Comparison of ENCODE assay signal across 9 cellular contexts in the genomic region with DNA sequence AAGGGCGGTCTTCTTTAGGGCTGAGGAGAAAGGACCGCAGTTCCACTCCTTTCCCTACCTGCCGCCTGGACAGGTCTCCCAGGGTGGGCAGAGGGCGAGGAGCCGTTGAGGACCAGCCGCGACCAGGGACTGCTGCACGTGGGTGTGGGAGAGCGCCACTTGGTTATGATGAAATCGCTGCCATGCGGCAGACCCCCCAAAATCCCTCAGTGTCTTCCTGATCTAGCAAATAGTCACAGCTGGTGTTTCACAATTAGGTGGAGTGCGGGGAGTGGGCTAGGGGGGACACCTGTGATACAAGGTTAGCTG. TPM values are rescaled to one million over a fixed set of nuclear protein-coding genes. Genes with fewer than 3 reads are reported as not detected.
A peak's percentile ranks its signal among the peaks of the same experiment; 100 is the strongest.
DNase-seq lines count a peak whose midpoint lies in the region; ATAC-seq, FAIRE-seq and TF ChIP-seq lines count a peak whose summit lies in the region.
"Had no signal": no experiment of that assay in that cellular context is flagged by ENCODE, and none has a peak within 500 bp of the region (broad histone marks: within the 10 kb centered on the region; RNA-seq: fewer than 3 reads in every experiment).

No MANE protein-coding gene starts in this region.

- H3K36me3 ChIP-seq in GM12878 (ENCODE audit: control insufficient read depth in 2 of 2, insufficient read depth in 2 of 2, low read length in 1 of 2) (no peaks in the 10 kb centered on the region), mesenchymal stem cell (ENCODE audit: control insufficient read depth in 1 of 2, insufficient read depth in 2 of 2, low read depth in 1 of 2, low read length in 2 of 2) (no peaks in the 10 kb centered on the region), thymus (ENCODE audit: control insufficient read depth, insufficient read depth) (no peaks in the 10 kb centered on the region)

- DNase-seq in activated T-cell treated with anti-CD3 and anti-CD28 coated beads, Interleukin-2, amount 50 U/mL, for 72 hours: peak in 1 of 2 donors; percentile 7
- no peak for DNase-seq in activated T-cell treated with anti-CD3 and anti-CD28 coated beads, Interleukin-2, amount 50 U/mL, for 48 hours
- DNase-seq in GM12878 (ENCODE audit: low read depth, low spot score): no peak
- DNase-seq in mesenchymal stem cell: no peak
- DNase-seq in cerebellar cortex (ENCODE audit: low spot score): no peak
- no peak for DNase-seq in NCI-H2196 (lab: John Stamatoyannopoulos, UW; ENCODE audit: unreplicated experiment)
- DNase-seq: NCI-H446 had no signal

- H3K79me2 ChIP-seq in GM12878 (ENCODE audit: control insufficient read depth, insufficient read depth, low read length): no peaks in the 10 kb centered on the region

- H3K79me1 ChIP-seq in mesenchymal stem cell (replicated peaks; ENCODE audit: low read length, poor library complexity, severe bottlenecking): no peaks in the 10 kb centered on the region

- no peak for TF ChIP-seq RAD21 in GM12878 (IDR thresholded peaks at IDR 0.05; ENCODE audit: insufficient read depth, low read depth, low read length)

- no peak overlapping the region for H3K18ac ChIP-seq in mesenchymal stem cell (ENCODE audit: low read depth in 1 of 2, low read length in 2 of 2)

- no peak for TF ChIP-seq POLR2A in GM12878 (IDR thresholded peaks at IDR 0.05; ENCODE audit: low read depth, low read length)

- CTCF ChIA-PET in GM12878 (lab: Yijun Ruan, JAX): no interaction called here

- 0% methylated on average over 11 of the region's 12 CpGs for WGBS in GM12878 (ENCODE audit: insufficient coverage, insufficient replicate concordance, low lambda C conversion rate, missing lambda C conversion rate)
- WGBS in mesenchymal stem cell: 6% methylated on average over 8 of the region's 12 CpGs
- WGBS in thymus: 3% methylated on average over 12 of the region's 12 CpGs

- no peak for ATAC-seq in activated T-cell treated with anti-CD3 and anti-CD28 coated beads, Interleukin-2, amount 50 U/mL, for 72 hours (replicated peaks in 1 of 2)
- ATAC-seq in GM12878: no peak
- ATAC-seq in HG03039 (IDR thresholded peaks at IDR 0.05; ENCODE audit: unreplicated experiment): no peak

- H3K27me3 ChIP-seq in GM12878 (replicated peaks in 1 of 2; ENCODE audit: control insufficient read depth in 2 of 2, insufficient read depth in 2 of 2, low read length in 1 of 2) (peaks cover 7 to 22% of the 10 kb centered on the region in 2 experiments), mesenchymal stem cell (ENCODE audit: control insufficient read depth in 1 of 2, insufficient read depth in 1 of 2, low read length in 2 of 2) (peaks cover 22 to 39% of the 10 kb centered on the region in 2 experiments), thymus (ENCODE audit: control insufficient read depth, insufficient read depth) (peaks cover 46% of the 10 kb centered on the region)

- no peak overlapping the region for H2BK12ac ChIP-seq in mesenchymal stem cell (ENCODE audit: low read length in 2 of 2)

- POLR2A ChIA-PET in GM12878 (lab: Charles Lee): no interaction called here

- H3K4me2 ChIP-seq in GM12878 (ENCODE audit: control insufficient read depth, insufficient read depth) (peak overlapping the region; percentile 89), mesenchymal stem cell (ENCODE audit: low read length, poor library complexity, severe bottlenecking) (no peak overlapping the region)

- no peak overlapping the region for H4K91ac ChIP-seq in mesenchymal stem cell (ENCODE audit: low read length)

- H3K4me1 ChIP-seq in GM12878 (ENCODE audit: control insufficient read depth, insufficient read depth, low read length) (peaks cover 7% of the 10 kb centered on the region; the same call in 1 of the 2 replicates), mesenchymal stem cell (ENCODE audit: control insufficient read depth, insufficient read depth, low read depth, low read length) (peaks cover 22% of the 10 kb centered on the region), thymus (ENCODE audit: control insufficient read depth, insufficient read depth, low read length) (peaks cover 11% of the 10 kb centered on the region)

- no peak overlapping the region for H2AK5ac ChIP-seq in mesenchymal stem cell (ENCODE audit: low read length, severe bottlenecking)

- H3K23ac ChIP-seq in mesenchymal stem cell (ENCODE audit: low read length in 2 of 2): no peak overlapping the region

- no peak overlapping the region for H4K8ac ChIP-seq in mesenchymal stem cell (ENCODE audit: low read length)

- no peak overlapping the region for H3K9ac ChIP-seq in GM12878 (ENCODE audit: control insufficient read depth, insufficient read depth, low read length)
- peak overlapping the region; percentile 39 for H3K9ac ChIP-seq in mesenchymal stem cell (ENCODE audit: low read length)

- no peaks in the 10 kb centered on the region for H4K20me1 ChIP-seq in GM12878 (ENCODE audit: control insufficient read depth, insufficient read depth)

- no peaks in the 10 kb centered on the region for H3K9me3 Mint-ChIP-seq in activated T-cell treated with anti-CD3 and anti-CD28 coated beads, Interleukin-2, amount 50 U/mL, for 72 hours

- H3K9me3 ChIP-seq in GM12878 (replicated peaks; ENCODE audit: control insufficient read depth, insufficient read depth, low read length): no peaks in the 10 kb centered on the region
- H3K9me3 ChIP-seq in mesenchymal stem cell (ENCODE audit: control insufficient read depth, low read length): no peaks in the 10 kb centered on the region
- H3K9me3 ChIP-seq in thymus (ENCODE audit: control insufficient read depth): peaks cover 1% of the 10 kb centered on the region

- H3K4ac ChIP-seq in mesenchymal stem cell (ENCODE audit: low read depth in 1 of 2, low read length in 2 of 2): no peak overlapping the region

- no peak overlapping the region for H2BK5ac ChIP-seq in mesenchymal stem cell (ENCODE audit: low read depth, low read length, poor library complexity, severe bottlenecking)

- peaks cover 0 to 2% of the 10 kb centered on the region in 2 donors for H3K36me3 Mint-ChIP-seq in activated T-cell treated with anti-CD3 and anti-CD28 coated beads, Interleukin-2, amount 50 U/mL, for 72 hours (ENCODE audit: insufficient read depth in 2 of 2)

- H2BK15ac ChIP-seq in mesenchymal stem cell (ENCODE audit: low read depth, poor library complexity, severe bottlenecking): no peak overlapping the region

- FAIRE-seq in GM12878 (lab: Jason Lieb, UNC): no peak

- in situ Hi-C loops in GM12878 (cut with MboI): no loop called here

- no peak overlapping the region for H3K27ac Mint-ChIP-seq in activated T-cell treated with anti-CD3 and anti-CD28 coated beads, Interleukin-2, amount 50 U/mL, for 72 hours

- H2AFZ ChIP-seq in GM12878 (ENCODE audit: control insufficient read depth, low read depth, low read length) (peak overlapping the region; percentile 58; the same call in 1 of the 2 replicates), mesenchymal stem cell (ENCODE audit: low read depth, low read length) (no peak overlapping the region)

- peaks cover 52% of the 10 kb centered on the region for H3K27me3 Mint-ChIP-seq in activated T-cell treated with anti-CD3 and anti-CD28 coated beads, Interleukin-2, amount 50 U/mL, for 72 hours (ENCODE audit: low read depth)

- SMC1A ChIA-PET in GM12878 (lab: Charles Lee; ENCODE audit: uncharacterized antibody, unreplicated experiment): interaction anchor here (0.8 kb wide), 1 partner anchor 14 kb away, joined by 3 read pairs; no protein-coding TSS in a partner anchor

- RAD21 ChIA-PET in GM12878 (lab: Charles Lee; ENCODE audit: unreplicated experiment): no interaction called here

- peak overlapping the region; percentile 76 to 93 for H3K4me3 Mint-ChIP-seq in activated T-cell treated with anti-CD3 and anti-CD28 coated beads, Interleukin-2, amount 50 U/mL, for 72 hours

- intact Hi-C loops in GM12878 (cut with micrococcal nuclease; ENCODE audit: unreplicated experiment): loop anchor here (10.0 kb wide), 1 partner anchor 342 kb away; no protein-coding TSS in a partner anchor

- BruUV-seq in GM12878 (replicated peaks; lab: Mats Ljungman, UMichigan): no TSS peak

- TF ChIP-seq EP300 in GM12878 (IDR thresholded peaks at IDR 0.05; ENCODE audit: borderline replicate concordance in 1 of 2, control insufficient read depth in 1 of 2, low read depth in 2 of 2, low read length in 2 of 2): no peak

- no peak for TF ChIP-seq CTCF in GM12878 (IDR thresholded peaks at IDR 0.05 in 2 of 3, conservative IDR thresholded peaks at IDR 0.05 in 1 of 3; ENCODE audit: control insufficient read depth in 2 of 3, extremely low read depth in 1 of 3, insufficient read depth in 1 of 3, low read depth in 3 of 3, low read length in 3 of 3)

- no peak overlapping the region for H3K14ac ChIP-seq in mesenchymal stem cell (ENCODE audit: low read length in 2 of 2)

- H2BK120ac ChIP-seq in mesenchymal stem cell (ENCODE audit: low read depth, low read length): no peak overlapping the region

- H3K27ac ChIP-seq in GM12878 (ENCODE audit: control insufficient read depth, insufficient read depth) (no peak overlapping the region), mesenchymal stem cell (ENCODE audit: low read length, poor library complexity, severe bottlenecking) (no peak overlapping the region), thymus (ENCODE audit: low read depth) (no peak overlapping the region)

- peaks cover 14% of the 10 kb centered on the region for H3K4me1 Mint-ChIP-seq in activated T-cell treated with anti-CD3 and anti-CD28 coated beads, Interleukin-2, amount 50 U/mL, for 72 hours (ENCODE audit: low read depth)

- H3K4me3 ChIP-seq in GM12878: no peak overlapping the region
- H3K4me3 ChIP-seq in mesenchymal stem cell (ENCODE audit: insufficient read depth in 1 of 2, low read depth in 1 of 2, low read length in 2 of 2): peak overlapping the region in 1 of 2 experiments; percentile 76
- H3K4me3 ChIP-seq in thymus (ENCODE audit: low read length): peak overlapping the region; percentile 64

RNA-seq across cellular contexts. Expression of a gene that starts 1.5 kb away (rescaled TPM):
- total RNA-seq in activated T-cell treated with anti-CD3 and anti-CD28 coated beads, Interleukin-2, amount 50 U/mL, for 72 hours: under 1 TPM; 0.09 to 0.10 TPM
- not detected in 2 replicates for total RNA-seq in GM12878 (2013; cell fraction: nucleolus; rRNA removed)
- not detected in 2 replicates for total RNA-seq in GM12878 (2014; rRNA removed)
- not detected in 2 replicates for total RNA-seq in GM12878 (2014; rRNA removed; fragmentation: Illumina TruSeq; extraction: Trizol)
- total RNA-seq in GM12878 (2021): 0.08 TPM in 1 of 2 replicates, not detected in the other
- not detected for polyA plus RNA-seq in GM12878 (2011; ENCODE audit: low read depth)
- not detected in 2 replicates for polyA plus RNA-seq in GM12878 (2011; rRNA removed)
- polyA plus RNA-seq in GM12878 (2011; cell fraction: cytosol; rRNA removed): not detected in 2 replicates
- not detected in 2 replicates for polyA plus RNA-seq in GM12878 (2011; cell fraction: nucleus; rRNA removed)
- polyA plus RNA-seq in GM12878 (2012): not detected in 2 replicates
- not detected in 2 replicates for polyA plus RNA-seq in GM12878 (2014; fragmentation: Illumina TruSeq; extraction: Trizol)
- under 1 TPM in 1 of 2 experiments, not detected in 1; 0.02 TPM for polyA plus RNA-seq in GM12878 (2014; fragmentation: Nextera tagmentation; extraction: Ambion mirVana)
- 0.04 TPM in 1 of 2 replicates, not detected in the other for polyA plus RNA-seq in GM12878 (2014; rRNA removed)
- not detected for polyA plus RNA-seq in GM12878 (2016; fragmentation: Nextera tagmentation; extraction: Ambion mirVana)
- polyA minus RNA-seq in GM12878 (2011; rRNA and poly(A)+ RNA removed): not detected in 2 replicates
- polyA minus RNA-seq in GM12878 (2011; cell fraction: cytosol; rRNA and poly(A)+ RNA removed): not detected in 2 replicates
- not detected in 2 replicates for polyA minus RNA-seq in GM12878 (2011; cell fraction: nucleus; rRNA and poly(A)+ RNA removed)
- polyA plus RNA-seq in mesenchymal stem cell (2013, experiment 1 of 2): 1.6 TPM
- polyA plus RNA-seq in mesenchymal stem cell (2013, experiment 2 of 2): 1.7 TPM
- polyA plus RNA-seq in thymus: 0.21 TPM
